ENCODE assay signal across 1 cellular context in genomic region chr6:112018619-112019416, GRCh38.
TF ChIP-seq lines count a peak whose summit lies in the region.

No MANE protein-coding gene starts in this region.

TF ChIP-seq in HepG2, 621 proteins besides CTCF, POLR2A, EP300 and RAD21 (continued from another document and continues in another):
- TF ChIP-seq CSRNP2 (CRISPR knock-in tag; conservative IDR thresholded peaks at IDR 0.05; ENCODE audit: low read depth) (no peak), FOSL2 (CRISPR knock-in tag; IDR thresholded peaks at IDR 0.05) (no peak), ZBTB10 (CRISPR knock-in tag; IDR thresholded peaks at IDR 0.05; ENCODE audit: borderline replicate concordance) (no peak), ZNF749 (CRISPR knock-in tag; IDR thresholded peaks at IDR 0.05; ENCODE audit: borderline replicate concordance) (no peak), HNF4A (CRISPR knock-in tag; IDR thresholded peaks at IDR 0.05) (peak; percentile 94), KLF11 (CRISPR knock-in tag; IDR thresholded peaks at IDR 0.05) (no peak), ZNF546 (CRISPR knock-in tag; conservative IDR thresholded peaks at IDR 0.05) (no peak), HMGA1 (CRISPR knock-in tag; conservative IDR thresholded peaks at IDR 0.05) (no peak), SNAPC4 (CRISPR knock-in tag; IDR thresholded peaks at IDR 0.05) (no peak), ZNF343 (CRISPR knock-in tag; IDR thresholded peaks at IDR 0.05) (peak; percentile 93), TSC22D2 (CRISPR knock-in tag; IDR thresholded peaks at IDR 0.05; ENCODE audit: borderline replicate concordance) (no peak), TFDP1 (CRISPR knock-in tag; IDR thresholded peaks at IDR 0.05; ENCODE audit: borderline replicate concordance) (no peak; the same call in 1 of the 2 replicates), FOXP1 (IDR thresholded peaks at IDR 0.05) (no peak), FOXP1 (CRISPR knock-in tag; IDR thresholded peaks at IDR 0.05) (peak; percentile 39), ATF5 (CRISPR knock-in tag; IDR thresholded peaks at IDR 0.05; ENCODE audit: low read depth) (no peak), HNRNPLL (IDR thresholded peaks at IDR 0.05; ENCODE audit: low read depth, low read length, poor library complexity, severe bottlenecking) (no peak), PLSCR1 (CRISPR knock-in tag; IDR thresholded peaks at IDR 0.05; ENCODE audit: borderline replicate concordance) (no peak), PHF21A (CRISPR knock-in tag; IDR thresholded peaks at IDR 0.05) (peak; percentile 73; the same call in 1 of the 2 replicates), PCBP2 (optimal IDR thresholded peaks at IDR 0.05; ENCODE audit: low read depth, low read length, poor library complexity, severe bottlenecking) (no peak), YEATS4 (CRISPR knock-in tag; IDR thresholded peaks at IDR 0.05; ENCODE audit: borderline replicate concordance) (no peak), GATAD2A (CRISPR knock-in tag; IDR thresholded peaks at IDR 0.05) (peak; percentile 72), PHB2 (IDR thresholded peaks at IDR 0.05; ENCODE audit: partially characterized antibody) (no peak), MIER2 (CRISPR knock-in tag; IDR thresholded peaks at IDR 0.05) (peak; percentile 67; the same call in 1 of the 2 replicates), SYNCRIP (IDR thresholded peaks at IDR 0.05; ENCODE audit: insufficient read depth, low read depth, low read length) (no peak), MTA1 (CRISPR knock-in tag; IDR thresholded peaks at IDR 0.05; ENCODE audit: borderline replicate concordance) (peak; percentile 67; the same call in 1 of the 2 replicates), ZNF101 (CRISPR knock-in tag; IDR thresholded peaks at IDR 0.05; ENCODE audit: borderline replicate concordance, low read depth) (no peak), GFI1 (CRISPR knock-in tag; IDR thresholded peaks at IDR 0.05; ENCODE audit: borderline replicate concordance) (peak; percentile 97), PRMT3 (CRISPR knock-in tag; IDR thresholded peaks at IDR 0.05; ENCODE audit: borderline replicate concordance, low read depth) (peak; percentile 44; the same call in 1 of the 2 replicates), ZNF709 (CRISPR knock-in tag; IDR thresholded peaks at IDR 0.05) (peak; percentile 4; the same call in 1 of the 2 replicates), PATZ1 (CRISPR knock-in tag; IDR thresholded peaks at IDR 0.05) (peak; percentile 40; the same call in 1 of the 2 replicates), THRA (CRISPR knock-in tag; IDR thresholded peaks at IDR 0.05; ENCODE audit: borderline replicate concordance) (no peak; the same call in 1 of the 2 replicates), ZNF230 (CRISPR knock-in tag; IDR thresholded peaks at IDR 0.05) (peak; percentile 71; the same call in 1 of the 2 replicates), ZBTB39 (CRISPR knock-in tag; IDR thresholded peaks at IDR 0.05) (no peak), HMG20B (CRISPR knock-in tag; conservative IDR thresholded peaks at IDR 0.05) (0 out of 2 replicates have a peak, but pooled peaks have one; percentile 54), POLR2G (IDR thresholded peaks at IDR 0.05; ENCODE audit: low read depth, low read length) (no peak), ZUFSP (CRISPR knock-in tag; IDR thresholded peaks at IDR 0.05; ENCODE audit: borderline replicate concordance) (no peak), HINFP (CRISPR knock-in tag; IDR thresholded peaks at IDR 0.05; ENCODE audit: low read depth) (no peak), ZNF256 (CRISPR knock-in tag; conservative IDR thresholded peaks at IDR 0.05) (no peak)
